Comparison of ENCODE assay signal across 1 cellular context in genomic region chr2:7539077-7539476, GRCh38.
TF ChIP-seq lines count a peak whose summit lies in the region.

No MANE protein-coding gene starts in this region.

TF ChIP-seq in H1, 55 proteins besides CTCF, POLR2A, EP300 and RAD21:
- TF ChIP-seq KDM1A (IDR thresholded peaks at IDR 0.05; ENCODE audit: borderline replicate concordance, low read length) (no peak), CTBP2 (IDR thresholded peaks at IDR 0.05; ENCODE audit: borderline replicate concordance, insufficient read depth, insufficient read length, low read length) (no peak), SP1 (IDR thresholded peaks at IDR 0.05; ENCODE audit: low read depth, low read length) (no peak), TAF7 (optimal IDR thresholded peaks at IDR 0.05; ENCODE audit: borderline replicate concordance, low read depth, low read length) (no peak), RBBP5 (IDR thresholded peaks at IDR 0.05; ENCODE audit: borderline replicate concordance, low read depth, low read length) (no peak), CBX5 (IDR thresholded peaks at IDR 0.05; ENCODE audit: low read depth, low read length) (no peak), TBP (IDR thresholded peaks at IDR 0.05; ENCODE audit: low read depth, low read length) (no peak), SUZ12 (IDR thresholded peaks at IDR 0.05; ENCODE audit: low read length) (no peak), KDM5A (IDR thresholded peaks at IDR 0.05; ENCODE audit: low read length) (no peak), JUN (IDR thresholded peaks at IDR 0.05; ENCODE audit: low read depth, low read length) (no peak), SRF (IDR thresholded peaks at IDR 0.05; ENCODE audit: low read depth, low read length) (no peak), SIX5 (IDR thresholded peaks at IDR 0.05; ENCODE audit: low read depth, low read length) (no peak), RXRA (IDR thresholded peaks at IDR 0.05; ENCODE audit: insufficient read depth, low read depth, low read length) (no peak)
